ENCODE assay signal across 10 cellular contexts in genomic region chr3:55620361-55621025, GRCh38.
DNase-seq lines count a peak whose midpoint lies in the region; ATAC-seq and TF ChIP-seq lines count a peak whose summit lies in the region.
"Had no signal": no experiment of that assay in that cellular context is flagged by ENCODE, and none has a peak within 500 bp of the region (broad histone marks: within the 10 kb centered on the region; RNA-seq: fewer than 3 reads in every experiment).

No MANE protein-coding gene starts in this region.

- no peak for TF ChIP-seq CTCF in WERI-Rb-1 (IDR thresholded peaks at IDR 0.05; ENCODE audit: low read depth, low read length)
- no peak for TF ChIP-seq CTCF in osteoblast (IDR thresholded peaks at IDR 0.05; ENCODE audit: extremely low read depth, low read depth, low read length)
- no peak for TF ChIP-seq CTCF in lower lobe of right lung (IDR thresholded peaks at IDR 0.05)
- TF ChIP-seq CTCF in stomach (IDR thresholded peaks at IDR 0.05): no peak

- no peak for TF ChIP-seq POLR2A in stomach (IDR thresholded peaks at IDR 0.05)

- no peak for TF ChIP-seq EP300 in stomach (IDR thresholded peaks at IDR 0.05)

- H3K27me3 ChIP-seq in WERI-Rb-1 (ENCODE audit: insufficient read depth, low read depth, severe bottlenecking): no peaks in the 10 kb centered on the region
- H3K27me3 ChIP-seq in osteoblast (ENCODE audit: insufficient read depth, low read length): no peaks in the 10 kb centered on the region
- no peaks in the 10 kb centered on the region for H3K27me3 ChIP-seq in lower lobe of right lung (ENCODE audit: low read depth)
- H3K27me3 ChIP-seq in stomach: no peaks in the 10 kb centered on the region
- H3K27me3 ChIP-seq: Peyer's patch had no signal

- intact Hi-C loops in lower lobe of right lung (cut with DNase I): no loop called here
- intact Hi-C loops in stomach (cut with DNase I; ENCODE audit: low total_unique reads): no loop called here

- no peaks in the 10 kb centered on the region for H3K79me2 ChIP-seq in osteoblast (ENCODE audit: insufficient read depth, low read length)

- peak overlapping the region; percentile 47 for H3K27ac ChIP-seq in WERI-Rb-1
- peak overlapping the region; percentile 77 for H3K27ac ChIP-seq in osteoblast (ENCODE audit: low read depth, low read length)
- no peak overlapping the region for H3K27ac ChIP-seq in lower lobe of right lung
- no peak overlapping the region for H3K27ac ChIP-seq in stomach
- H3K27ac ChIP-seq: Peyer's patch had no signal

- H3K4me3 ChIP-seq in WERI-Rb-1 (ENCODE audit: low read depth, low read length) (peak overlapping the region; percentile 31), osteoblast (ENCODE audit: insufficient read depth, low read length) (peak overlapping the region; percentile 20), lower lobe of right lung (no peak overlapping the region), stomach (no peak overlapping the region)
- H3K4me3 ChIP-seq: Peyer's patch had no signal

- H3K9me3 ChIP-seq in WERI-Rb-1 (ENCODE audit: severe bottlenecking): no peaks in the 10 kb centered on the region
- no peaks in the 10 kb centered on the region for H3K9me3 ChIP-seq in osteoblast (ENCODE audit: low read depth, low read length)
- H3K9me3 ChIP-seq in lower lobe of right lung: no peaks in the 10 kb centered on the region
- no peaks in the 10 kb centered on the region for H3K9me3 ChIP-seq in stomach
- H3K9me3 ChIP-seq: Peyer's patch had no signal

- no peaks in the 10 kb centered on the region for H4K20me1 ChIP-seq in osteoblast (ENCODE audit: insufficient read depth, low read length)

- ATAC-seq in GM19324 (IDR thresholded peaks at IDR 0.05; ENCODE audit: low FRiP score, unreplicated experiment) (peak; percentile 47), HG03442 (IDR thresholded peaks at IDR 0.05; ENCODE audit: unreplicated experiment) (peak; percentile 69), HG03108 (IDR thresholded peaks at IDR 0.05; ENCODE audit: unreplicated experiment) (no peak), lower lobe of right lung (no peak)
- ATAC-seq: natural killer cell had no signal

- WGBS in stomach, 5 donors: 71 to 82% (median 80%) methylated on average over 12 of the region's 12 CpGs

- peak; percentile 31 for DNase-seq in WERI-Rb-1
- no peak for DNase-seq in osteoblast (ENCODE audit: insufficient read length, low spot score, missing footprints)
- DNase-seq in effector CD4-positive, alpha-beta T cell: no peak
- DNase-seq in lower lobe of right lung: no peak
- DNase-seq in stomach: no peak
- DNase-seq: natural killer cell, Peyer's patch had no signal

- H3K4me2 ChIP-seq in osteoblast (ENCODE audit: insufficient read depth, low read length): peak overlapping the region; percentile 67

- H3K36me3 ChIP-seq in WERI-Rb-1 (no peaks in the 10 kb centered on the region), osteoblast (ENCODE audit: insufficient read depth, low read length) (no peaks in the 10 kb centered on the region), lower lobe of right lung (no peaks in the 10 kb centered on the region), stomach (no peaks in the 10 kb centered on the region)
- H3K36me3 ChIP-seq: Peyer's patch had no signal

- H3K4me1 ChIP-seq in osteoblast (ENCODE audit: insufficient read depth, low read length) (peaks cover 45% of the 10 kb centered on the region), lower lobe of right lung (peaks cover 9% of the 10 kb centered on the region), stomach (peaks cover 0 to 9% (median 2%) of the 10 kb centered on the region in 4 donors)
- H3K4me1 ChIP-seq: Peyer's patch had no signal

- H2AFZ ChIP-seq in osteoblast (ENCODE audit: low read length): peak overlapping the region; percentile 28

Comparison
In these comparisons a context has a peak if more than half of its experiments do, and no peak if none do; other contexts are left out.
1. ATAC-seq: peak in GM19324 (single experiment) and HG03442 (single experiment); none in HG03108 (single experiment) and lower lobe of right lung (0 of 2).
2. H3K27ac ChIP-seq: peak in WERI-Rb-1 (single experiment) and osteoblast (single experiment); none in lower lobe of right lung (single experiment) and stomach (0 of 5).
3. H3K4me3 ChIP-seq: peak in WERI-Rb-1 (single experiment) and osteoblast (single experiment); none in lower lobe of right lung (single experiment) and stomach (0 of 4).